Comparison of ENCODE assay signal across 1 cellular context in genomic region chr21:29002442-29003144, GRCh38.
A peak's percentile ranks its signal among the peaks of the same experiment; 100 is the strongest.
TF ChIP-seq lines count a peak whose summit lies in the region.

No MANE protein-coding gene starts in this region.

TF ChIP-seq in K562, 482 proteins besides CTCF, POLR2A, EP300 and RAD21 (continued from another document and continues in another):
- TF ChIP-seq FOXA1 (IDR thresholded peaks at IDR 0.05; ENCODE audit: borderline replicate concordance): no peak
- 0 out of 2 replicates have a peak, but pooled peaks have one; percentile 16 for TF ChIP-seq PYGO2 (tag; IDR thresholded peaks at IDR 0.05)
- peak; percentile 68; the same call in 1 of the 2 replicates for TF ChIP-seq ZNF165 (CRISPR knock-in tag; IDR thresholded peaks at IDR 0.05; ENCODE audit: borderline replicate concordance)
- no peak for TF ChIP-seq ELF2 (CRISPR knock-in tag; IDR thresholded peaks at IDR 0.05)
- no peak; the same call in 1 of the 2 replicates for TF ChIP-seq RAD51 (IDR thresholded peaks at IDR 0.05; ENCODE audit: borderline replicate concordance, low read depth)
- TF ChIP-seq CHD4 (IDR thresholded peaks at IDR 0.05; ENCODE audit: insufficient read depth, insufficient replicate concordance, low read depth, low read length, poor library complexity, severe bottlenecking): no peak
- TF ChIP-seq ESRRA (IDR thresholded peaks at IDR 0.05; ENCODE audit: borderline replicate concordance, low read depth): peak; percentile 82; the same call in 1 of the 2 replicates
- peak; percentile 94 for TF ChIP-seq LCOR (CRISPR knock-in tag; IDR thresholded peaks at IDR 0.05)
- TF ChIP-seq NCOA4 (IDR thresholded peaks at IDR 0.05; ENCODE audit: partially characterized antibody): no peak
- TF ChIP-seq ZNF239 (CRISPR knock-in tag; IDR thresholded peaks at IDR 0.05): no peak; the same call in 1 of the 2 replicates
- no peak for TF ChIP-seq ZBTB7A (IDR thresholded peaks at IDR 0.05; ENCODE audit: borderline replicate concordance, control insufficient read depth, low read depth, low read length)
- peak; percentile 62; the same call in 1 of the 2 replicates for TF ChIP-seq ZNF143 (CRISPR knock-in tag; IDR thresholded peaks at IDR 0.05)
- no peak for TF ChIP-seq ZNF280B (CRISPR knock-in tag; IDR thresholded peaks at IDR 0.05)
- TF ChIP-seq NRF1 (conservative IDR thresholded peaks at IDR 0.05 in 1 of 2, IDR thresholded peaks at IDR 0.05 in 1 of 2): peak; percentile 90 to 92
- TF ChIP-seq ETV1 (tag; conservative IDR thresholded peaks at IDR 0.05; ENCODE audit: low read depth): peak; percentile 49
- TF ChIP-seq SRSF7 (optimal IDR thresholded peaks at IDR 0.05; ENCODE audit: low read depth, low read length): no peak
- no peak for TF ChIP-seq ZNF586 (CRISPR knock-in tag; conservative IDR thresholded peaks at IDR 0.05)
- TF ChIP-seq ZNF766 (CRISPR knock-in tag; conservative IDR thresholded peaks at IDR 0.05): peak; percentile 55
- no peak for TF ChIP-seq ETS2 (tag; IDR thresholded peaks at IDR 0.05; ENCODE audit: borderline replicate concordance, poor library complexity, severe bottlenecking)
- peak in 2 of 3 experiments; percentile 66 to 94; a peak in 4 of 6 replicates for TF ChIP-seq ZBTB11 (CRISPR knock-in tag; IDR thresholded peaks at IDR 0.05)
- peak; percentile 77; the same call in 1 of the 2 replicates for TF ChIP-seq RB1 (IDR thresholded peaks at IDR 0.05; ENCODE audit: low read depth)
- TF ChIP-seq THAP12 (CRISPR knock-in tag; IDR thresholded peaks at IDR 0.05): peak; percentile 92
- TF ChIP-seq MLX (CRISPR knock-in tag; conservative IDR thresholded peaks at IDR 0.05): peak in 1 of 2 experiments; percentile 79; a peak in 2 of 4 replicates
- no peak for TF ChIP-seq POLR3A (IDR thresholded peaks at IDR 0.05; ENCODE audit: borderline replicate concordance, extremely low read depth, insufficient read depth, insufficient read length)
- peak; percentile 20 for TF ChIP-seq CHD1 (IDR thresholded peaks at IDR 0.05; ENCODE audit: low read length)
- TF ChIP-seq ZBED1 (IDR thresholded peaks at IDR 0.05): peak; percentile 60
- no peak for TF ChIP-seq NUFIP1 (IDR thresholded peaks at IDR 0.05; ENCODE audit: partially characterized antibody)
- TF ChIP-seq CLOCK (CRISPR knock-in tag; IDR thresholded peaks at IDR 0.05; ENCODE audit: borderline replicate concordance): no peak
- TF ChIP-seq HNRNPK (IDR thresholded peaks at IDR 0.05; ENCODE audit: low read depth, low read length, poor library complexity, severe bottlenecking): no peak
- TF ChIP-seq PURB (CRISPR knock-in tag; IDR thresholded peaks at IDR 0.05; ENCODE audit: low read depth): no peak
- peak; percentile 97 for TF ChIP-seq MGA (IDR thresholded peaks at IDR 0.05)
- TF ChIP-seq GTF2E2 (tag; IDR thresholded peaks at IDR 0.05): peak; percentile 95
- no peak for TF ChIP-seq RBM22 (IDR thresholded peaks at IDR 0.05; ENCODE audit: low read depth, low read length, poor library complexity, severe bottlenecking)
- peak; percentile 92 for TF ChIP-seq TAF9B (IDR thresholded peaks at IDR 0.05; ENCODE audit: partially characterized antibody)
